22 cellular contexts compared by ENCODE assay signal in genomic region chr4:145904413-145905177, GRCh38. TPM values are rescaled to one million over a fixed set of nuclear protein-coding genes. Genes with fewer than 3 reads are reported as not detected.
DNase-seq lines count a peak whose midpoint lies in the region; ATAC-seq, FAIRE-seq and TF ChIP-seq lines count a peak whose summit lies in the region.
"Had no signal": no experiment of that assay in that cellular context is flagged by ENCODE, and none has a peak within 500 bp of the region (broad histone marks: within the 10 kb centered on the region; RNA-seq: fewer than 3 reads in every experiment).

No MANE protein-coding gene starts in this region.

- peak overlapping the region; percentile 46; the same call in 1 of the 2 replicates for H2BK5ac ChIP-seq in H1 (ENCODE audit: low read depth, low read length)

- no peak overlapping the region for H2AFZ ChIP-seq in H1 (ENCODE audit: low read length)
- no peak overlapping the region for H2AFZ ChIP-seq in osteoblast (ENCODE audit: low read length)

- H3K4me1 ChIP-seq in H1 (replicated peaks in 1 of 4; ENCODE audit: control insufficient read depth in 3 of 4, insufficient read depth in 4 of 4, low read length in 3 of 4) (peaks cover 0 to 18% (median 10%) of the 10 kb centered on the region in 4 experiments; a peak in 5 of 7 replicates), osteoblast (ENCODE audit: insufficient read depth, low read length) (no peaks in the 10 kb centered on the region), ascending aorta (peaks cover 0 to 8% of the 10 kb centered on the region in 2 donors)
- H3K4me1 ChIP-seq: A549, BE2C, Caco-2, uterus had no signal

- peaks cover 0 to 1% (median 0%) of the 10 kb centered on the region in 4 experiments; a peak in 1 of 7 replicates for H3K27me3 ChIP-seq in H1 (replicated peaks in 1 of 4; ENCODE audit: control insufficient read depth in 3 of 4, extremely low read depth in 1 of 4, insufficient read depth in 3 of 4, low read length in 3 of 4)
- no peaks in the 10 kb centered on the region for H3K27me3 ChIP-seq in osteoblast (ENCODE audit: insufficient read depth, low read length)
- no peaks in the 10 kb centered on the region for H3K27me3 ChIP-seq in ascending aorta
- H3K27me3 ChIP-seq: BE2C, cardiac muscle cell, gastroesophageal sphincter, uterus had no signal

- H3K4me3 ChIP-seq in H1 (ENCODE audit: extremely low read depth in 1 of 4, insufficient read depth in 2 of 4, low read depth in 3 of 4, low read length in 4 of 4) (no peak overlapping the region), osteoblast (ENCODE audit: insufficient read depth, low read length) (no peak overlapping the region), ascending aorta (no peak overlapping the region)
- H3K4me3 ChIP-seq: A549, cardiac muscle cell, gastroesophageal sphincter, uterus had no signal

- 81% methylated on average over 7 of the region's 7 CpGs; no CpG with 5 or more reads in 1 of the 2 experiments for WGBS in H1 (ENCODE audit: extremely low coverage in 1 of 2, insufficient coverage in 1 of 2, insufficient read length in 1 of 2, insufficient replicate concordance in 2 of 2, low coverage in 1 of 2, low lambda C conversion rate in 2 of 2, missing lambda C conversion rate in 1 of 2), 2 experiments

- H3K4me1 Mint-ChIP-seq in Calu3 (ENCODE audit: low read depth, unreplicated experiment): peaks cover 34% of the 10 kb centered on the region
- peaks cover 43% of the 10 kb centered on the region for H3K4me1 Mint-ChIP-seq in stimulated activated naive CD8-positive, alpha-beta T cell treated with anti-CD3 and anti-CD28 coated beads, Interleukin-15, amount 100 ng/mL, for 72 hours

- no peak overlapping the region for H3K27ac ChIP-seq in H1 (ENCODE audit: low read depth, low read length)
- no peak overlapping the region for H3K27ac ChIP-seq in osteoblast (ENCODE audit: low read depth, low read length)
- no peak overlapping the region for H3K27ac ChIP-seq in ascending aorta
- H3K27ac ChIP-seq: A549, cardiac muscle cell, gastroesophageal sphincter, uterus had no signal

- H3K79me2 ChIP-seq in H1 (ENCODE audit: control insufficient read depth in 1 of 2, insufficient read depth in 2 of 2, low read length in 2 of 2) (peaks cover 6 to 92% of the 10 kb centered on the region in 2 experiments), osteoblast (ENCODE audit: insufficient read depth, low read length) (peaks cover 37% of the 10 kb centered on the region)

- H2AK5ac ChIP-seq in H1 (ENCODE audit: low read depth, low read length): peak overlapping the region; percentile 18

- H3K9ac ChIP-seq in H1 (replicated peaks in 1 of 4; ENCODE audit: extremely low read depth in 1 of 4, low read depth in 3 of 4, low read length in 3 of 4): no peak overlapping the region

- peaks cover 6% of the 10 kb centered on the region for H3K36me3 Mint-ChIP-seq in Calu3 (ENCODE audit: insufficient read depth, unreplicated experiment)

- no peak overlapping the region for H3K4me3 Mint-ChIP-seq in Calu3 (ENCODE audit: low read depth, unreplicated experiment)
- no peak overlapping the region for H3K4me3 Mint-ChIP-seq in stimulated activated naive CD8-positive, alpha-beta T cell treated with anti-CD3 and anti-CD28 coated beads, Interleukin-15, amount 100 ng/mL, for 72 hours

- H3K27me3 Mint-ChIP-seq in Calu3 (ENCODE audit: unreplicated experiment): no peaks in the 10 kb centered on the region
- no peaks in the 10 kb centered on the region for H3K27me3 Mint-ChIP-seq in stimulated activated naive CD8-positive, alpha-beta T cell treated with anti-CD3 and anti-CD28 coated beads, Interleukin-15, amount 100 ng/mL, for 72 hours

- H3K14ac ChIP-seq in H1 (ENCODE audit: insufficient read length): no peak overlapping the region

- no peak overlapping the region for H3K4me2 ChIP-seq in H1 (ENCODE audit: insufficient read depth in 1 of 2, low read depth in 2 of 2, low read length in 2 of 2)
- no peak overlapping the region for H3K4me2 ChIP-seq in osteoblast (ENCODE audit: insufficient read depth, low read length)
- H3K4me2 ChIP-seq: A549 had no signal

- no peak overlapping the region for H3K4ac ChIP-seq in H1 (replicated peaks; ENCODE audit: insufficient read length, low read depth, low read length)

- TF ChIP-seq CTCF in H1 (IDR thresholded peaks at IDR 0.05; ENCODE audit: control extremely low read depth in 1 of 3, insufficient read depth in 1 of 3, low read depth in 1 of 3, low read length in 3 of 3) (no peak), osteoblast (IDR thresholded peaks at IDR 0.05; ENCODE audit: extremely low read depth, low read depth, low read length) (no peak), ascending aorta (IDR thresholded peaks at IDR 0.05) (no peak), Calu3 (IDR thresholded peaks at IDR 0.05; ENCODE audit: unreplicated experiment) (no peak)

- H4K20me1 ChIP-seq in H1 (replicated peaks in 1 of 2; ENCODE audit: control insufficient read depth in 1 of 2, insufficient read depth in 2 of 2, low read length in 2 of 2) (no peaks in the 10 kb centered on the region), osteoblast (ENCODE audit: insufficient read depth, low read length) (peaks cover 21% of the 10 kb centered on the region)

- POLR2A ChIA-PET in H1 (lab: Charles Lee; ENCODE audit: partially characterized antibody): no interaction called here

- no peak overlapping the region for H4K5ac ChIP-seq in H1 (ENCODE audit: insufficient read length, low read depth, low read length)

- H3K18ac ChIP-seq in H1 (ENCODE audit: extremely low read depth, low read length): no peak overlapping the region

- H4K91ac ChIP-seq in H1 (replicated peaks; ENCODE audit: insufficient read length, low read length): peak overlapping the region; percentile 63

- TF ChIP-seq RAD21 in H1 (IDR thresholded peaks at IDR 0.05 in 1 of 2, conservative IDR thresholded peaks at IDR 0.05 in 1 of 2; ENCODE audit: low read depth in 2 of 2, low read length in 2 of 2): no peak

- H3K23me2 ChIP-seq in H1 (ENCODE audit: low read depth, low read length): no peaks in the 10 kb centered on the region

- no peak for TF ChIP-seq POLR2A in H1 (IDR thresholded peaks at IDR 0.05; ENCODE audit: control extremely low read depth in 1 of 2, low read depth in 2 of 2, low read length in 2 of 2)

- H3K23ac ChIP-seq in H1 (ENCODE audit: insufficient read length): no peak overlapping the region

- H3K36me3 ChIP-seq in H1 (ENCODE audit: control insufficient read depth in 2 of 4, insufficient read depth in 4 of 4, low read length in 3 of 4) (peaks cover 0 to 24% (median 13%) of the 10 kb centered on the region in 4 experiments; a peak in 5 of 8 replicates), osteoblast (ENCODE audit: insufficient read depth, low read length) (peaks cover 8% of the 10 kb centered on the region), ascending aorta (peaks cover 10 to 15% of the 10 kb centered on the region in 2 donors)
- H3K36me3 ChIP-seq: uterus had no signal

- H3K56ac ChIP-seq in H1 (replicated peaks; ENCODE audit: insufficient read length, low read depth, low read length): no peak overlapping the region

- no peak for ATAC-seq in stimulated activated naive CD8-positive, alpha-beta T cell treated with anti-CD3 and anti-CD28 coated beads, Interleukin-15, amount 100 ng/mL, for 72 hours
- ATAC-seq: A549, gastroesophageal sphincter had no signal

- intact Hi-C loops in ascending aorta (cut with DNase I) (no loop called here), Calu3 (cut with micrococcal nuclease; ENCODE audit: unreplicated experiment) (no loop called here)

- H3K9me3 Mint-ChIP-seq in Calu3 (ENCODE audit: low read depth, unreplicated experiment): no peaks in the 10 kb centered on the region
- H3K9me3 Mint-ChIP-seq in stimulated activated naive CD8-positive, alpha-beta T cell treated with anti-CD3 and anti-CD28 coated beads, Interleukin-15, amount 100 ng/mL, for 72 hours: no peaks in the 10 kb centered on the region

- no peaks in the 10 kb centered on the region for H3K9me3 ChIP-seq in H1 (ENCODE audit: insufficient read depth in 2 of 2, low read depth in 1 of 2, low read length in 1 of 2)
- no peaks in the 10 kb centered on the region for H3K9me3 ChIP-seq in osteoblast (ENCODE audit: low read depth, low read length)
- no peaks in the 10 kb centered on the region for H3K9me3 ChIP-seq in ascending aorta
- H3K9me3 ChIP-seq: A549, BE2C, Caco-2, gastroesophageal sphincter, uterus had no signal

- no peak for TF ChIP-seq EP300 in H1 (IDR thresholded peaks at IDR 0.05; ENCODE audit: borderline replicate concordance in 1 of 2, low read depth in 2 of 2, low read length in 2 of 2)

- peak overlapping the region; percentile 13; the same call in 1 of the 2 replicates for H2BK15ac ChIP-seq in H1 (ENCODE audit: low read length)

- H2BK120ac ChIP-seq in H1 (replicated peaks; ENCODE audit: low read depth, low read length): no peak overlapping the region

- FAIRE-seq in H1 (lab: Jason Lieb, UNC): no peak
- FAIRE-seq: A549, kidney had no signal

- DNase-seq in NCI-H748 (lab: John Stamatoyannopoulos, UW; ENCODE audit: unreplicated experiment): peak; percentile 6
- no peak for DNase-seq in NCI-H748 treated with DMSO at 0.1 percent for 48 hours (lab: John Stamatoyannopoulos, UW)
- peak; percentile 25 for DNase-seq in HT1080 (ENCODE audit: low read depth)
- DNase-seq in H1 (ENCODE audit: low read depth in 1 of 2, low spot score in 2 of 2): no peak
- peak; percentile 65 for DNase-seq in osteoblast (ENCODE audit: insufficient read length, low spot score, missing footprints)
- no peak for DNase-seq in ascending aorta (ENCODE audit: low spot score in 2 of 2)
- DNase-seq in Calu3: no peak
- DNase-seq in stimulated activated naive CD8-positive, alpha-beta T cell treated with anti-CD3 and anti-CD28 coated beads, Interleukin-15, amount 100 ng/mL, for 72 hours: no peak
- DNase-seq: activated effector memory CD4-positive, alpha-beta T cell treated with anti-CD3 and anti-CD28 coated beads, Interleukin-2, amount 50 U/mL, for 16 hours; BE2C; Caco-2; dermis blood vessel endothelial cell; KBM-7; kidney; NCI-H1930; NCI-H526; retina; substantia nigra; uterus had no signal

- H3K79me1 ChIP-seq in H1 (ENCODE audit: low read depth, low read length): peaks cover 12% of the 10 kb centered on the region

- H2BK12ac ChIP-seq in H1 (ENCODE audit: low read depth, low read length): peak overlapping the region; percentile 56; the same call in 1 of the 2 replicates

- CTCF ChIA-PET in H1 (lab: Charles Lee; ENCODE audit: partially characterized antibody): interaction anchor here (2.5 to 2.6 kb wide), 2 partner anchors 14 to 17 kb away, joined by 9 to 14 read pairs; no protein-coding TSS in a partner anchor
- CTCF ChIA-PET in Calu3 (lab: Charles Lee): no interaction called here

- no peak overlapping the region for H2BK20ac ChIP-seq in H1 (ENCODE audit: low read length)

- no peak overlapping the region for H3K27ac Mint-ChIP-seq in Calu3 (ENCODE audit: unreplicated experiment)
- no peak overlapping the region for H3K27ac Mint-ChIP-seq in stimulated activated naive CD8-positive, alpha-beta T cell treated with anti-CD3 and anti-CD28 coated beads, Interleukin-15, amount 100 ng/mL, for 72 hours

- no peak overlapping the region for H4K8ac ChIP-seq in H1 (ENCODE audit: extremely low read depth, insufficient read depth, low read length)

- no TSS peak for BruUV-seq in Calu3 (replicated peaks; lab: Mats Ljungman, UMichigan)

RNA-seq across cellular contexts. Expression of gene ZNF827, which starts 34.0 kb away (rescaled TPM):
- 5.8 and 6.7 TPM in 2 replicates for total RNA-seq in HT1080 (2014; rRNA removed; shearing (Covaris generic))
- 7.7 and 19.5 TPM in 2 replicates for polyA plus RNA-seq in HT1080 (2015; cell fraction: cytosol; rRNA removed)
- 26.2 and 35.2 TPM in 2 replicates for polyA plus RNA-seq in HT1080 (2015; cell fraction: nucleus; rRNA removed)
- 23.2 and 25.3 TPM in 2 replicates for total RNA-seq in H1 (2021; fragmentation: NEBNext Ultra II Directional; extraction: Animal tissue kit (Norgen Biotek cat#: 25700))
- polyA plus RNA-seq in H1 (2011; rRNA removed): 26.2 and 39.9 TPM in 2 replicates
- 20.8 TPM for polyA plus RNA-seq in H1 (2011; cell fraction: cytosol; rRNA removed)
- 82.2 TPM for polyA plus RNA-seq in H1 (2011; cell fraction: nucleus; rRNA removed)
- polyA plus RNA-seq in H1 (2012, experiment 1 of 2): 14.2 to 20.2 TPM (median 19.7 TPM) in 4 replicates
- polyA plus RNA-seq in H1 (2012, experiment 2 of 2): 2.0 TPM
- 15.6 TPM for polyA plus RNA-seq in H1 (2013, experiment 1 of 2)
- 13.2 TPM for polyA plus RNA-seq in H1 (2013, experiment 2 of 2)
- polyA minus RNA-seq in H1 (2011; rRNA and poly(A)+ RNA removed): 40.4 and 42.2 TPM in 2 replicates
- 30.3 TPM for polyA minus RNA-seq in H1 (2011; cell fraction: cytosol; rRNA and poly(A)+ RNA removed)
- polyA minus RNA-seq in H1 (2011; cell fraction: nucleus; rRNA and poly(A)+ RNA removed): 68.1 TPM
- total RNA-seq in osteoblast (16.3 and 20.0 TPM in 2 replicates), ascending aorta (19.5 TPM), Calu3 (2022) (23.8 and 26.2 TPM in 2 replicates)

Comparison
In these comparisons a context has a peak if more than half of its experiments do, and no peak if none do; other contexts are left out.
1. DNase-seq: peak in NCI-H748 (single experiment), HT1080 (single experiment) and osteoblast (single experiment); none in NCI-H748 treated with DMSO at 0.1 percent for 48 hours (single experiment), H1 (0 of 2), ascending aorta (0 of 2), Calu3 (single experiment) and stimulated activated naive CD8-positive, alpha-beta T cell treated with anti-CD3 and anti-CD28 coated beads, Interleukin-15, amount 100 ng/mL, for 72 hours (0 of 2).